In genomic region chr19:39409886-39410619, GRCh38 we compare ENCODE assay signal across 8 cellular contexts. TPM values are rescaled to one million over a fixed set of nuclear protein-coding genes. Genes with fewer than 3 reads are reported as not detected.
DNase-seq lines count a peak whose midpoint lies in the region; ATAC-seq and TF ChIP-seq lines count a peak whose summit lies in the region.

No MANE protein-coding gene starts in this region.

- peaks cover 18% of the 10 kb centered on the region for H3K36me3 ChIP-seq in BLaER1
- no peaks in the 10 kb centered on the region for H3K36me3 ChIP-seq in GM23338 (ENCODE audit: insufficient read depth)
- H3K36me3 ChIP-seq in osteoblast (ENCODE audit: insufficient read depth, low read length), result peaks cover 13% of the 10 kb centered on the region

- H3K4me2 ChIP-seq in BLaER1 (peak overlapping the region; percentile 100), GM23338 (peak overlapping the region; percentile 91), osteoblast (ENCODE audit: insufficient read depth, low read length) (peak overlapping the region; percentile 96)

- H3K4me1 Mint-ChIP-seq in GM23338, result peaks cover 55% of the 10 kb centered on the region
- H3K4me1 Mint-ChIP-seq in activated naive CD4-positive, alpha-beta T cell treated with anti-CD3 and anti-CD28 coated beads for 36 hours (ENCODE audit: low read depth), result peaks cover 46% of the 10 kb centered on the region

- peak overlapping the region; percentile 96 for H3K27ac Mint-ChIP-seq in GM23338
- peak overlapping the region; percentile 85 for H3K27ac Mint-ChIP-seq in activated naive CD4-positive, alpha-beta T cell treated with anti-CD3 and anti-CD28 coated beads for 36 hours

- H2AFZ ChIP-seq in GM23338, result no peak overlapping the region
- no peak overlapping the region for H2AFZ ChIP-seq in osteoblast (ENCODE audit: low read length)

- peaks cover 36% of the 10 kb centered on the region for H3F3A ChIP-seq in GM23338 (replicated peaks; ENCODE audit: low read depth)

- H3K9me2 ChIP-seq in GM23338 (ENCODE audit: insufficient read depth), result no peaks in the 10 kb centered on the region

- H3K9me3 ChIP-seq in BLaER1 (no peaks in the 10 kb centered on the region), osteoblast (ENCODE audit: low read depth, low read length) (no peaks in the 10 kb centered on the region)

- H3K9ac ChIP-seq in BLaER1, result peak overlapping the region; percentile 93

- DNase-seq in GM23338 (ENCODE audit: low spot score) (peak; percentile 62), RKO (ENCODE audit: low spot score) (peak; percentile 61), glomerular visceral epithelial cell (ENCODE audit: extremely low spot score) (peak; percentile 41), osteoblast (ENCODE audit: insufficient read length, low spot score, missing footprints) (peak; percentile 95)
- DNase-seq in activated naive CD4-positive, alpha-beta T cell treated with anti-CD3 and anti-CD28 coated beads for 36 hours, result peak; percentile 73

- H3K4me1 ChIP-seq in BLaER1, result peaks cover 60% of the 10 kb centered on the region
- peaks cover 54% of the 10 kb centered on the region for H3K4me1 ChIP-seq in GM23338 (ENCODE audit: insufficient read depth)
- H3K4me1 ChIP-seq in osteoblast (ENCODE audit: insufficient read depth, low read length), result peaks cover 35% of the 10 kb centered on the region

- peaks cover 4% of the 10 kb centered on the region; the same call in 2 of the 3 replicates for H3K9me3 Mint-ChIP-seq in GM23338
- H3K9me3 Mint-ChIP-seq in activated naive CD4-positive, alpha-beta T cell treated with anti-CD3 and anti-CD28 coated beads for 36 hours, result no peaks in the 10 kb centered on the region

- H3K27ac ChIP-seq in BLaER1 (peak overlapping the region; percentile 94), GM23338 (ENCODE audit: low read depth) (peak overlapping the region; percentile 93), osteoblast (ENCODE audit: low read depth, low read length) (peak overlapping the region; percentile 84)

- CTCF ChIA-PET in activated naive CD4-positive, alpha-beta T cell treated with anti-CD3 and anti-CD28 coated beads for 36 hours (lab: Charles Lee), result interaction anchor here (3.7 kb wide), 1 partner anchor 12 kb away, joined by 26 read pairs; no protein-coding TSS in a partner anchor

- no peak for TF ChIP-seq CTCF in GM23338 (conservative IDR thresholded peaks at IDR 0.05; ENCODE audit: low read depth in 2 of 2)
- no peak for TF ChIP-seq CTCF in osteoblast (IDR thresholded peaks at IDR 0.05; ENCODE audit: extremely low read depth, low read depth, low read length)

- H3K27me3 ChIP-seq in BLaER1 (no peaks in the 10 kb centered on the region), GM23338 (ENCODE audit: insufficient read depth) (no peaks in the 10 kb centered on the region), osteoblast (ENCODE audit: insufficient read depth, low read length) (no peaks in the 10 kb centered on the region)

- peaks cover 38% of the 10 kb centered on the region for H3K79me2 ChIP-seq in GM23338 (replicated peaks; ENCODE audit: insufficient read depth)
- H3K79me2 ChIP-seq in osteoblast (ENCODE audit: insufficient read depth, low read length), result peaks cover 48% of the 10 kb centered on the region

- H3K27me3 Mint-ChIP-seq in GM23338 (ENCODE audit: insufficient read depth, low read depth, poor library complexity), result peaks cover 46% of the 10 kb centered on the region
- peaks cover 2% of the 10 kb centered on the region for H3K27me3 Mint-ChIP-seq in activated naive CD4-positive, alpha-beta T cell treated with anti-CD3 and anti-CD28 coated beads for 36 hours (ENCODE audit: low read depth)

- intact Hi-C loops in activated naive CD4-positive, alpha-beta T cell treated with anti-CD3 and anti-CD28 coated beads for 36 hours (cut with micrococcal nuclease), result loop anchor here (10.0 kb wide), 1 partner anchor 1205 kb away; no protein-coding TSS in a partner anchor

- peak overlapping the region; percentile 94 for H3K4me3 Mint-ChIP-seq in GM23338
- H3K4me3 Mint-ChIP-seq in activated naive CD4-positive, alpha-beta T cell treated with anti-CD3 and anti-CD28 coated beads for 36 hours, result peak overlapping the region; percentile 82

- H3K36me3 Mint-ChIP-seq in GM23338 (ENCODE audit: low read depth), result peaks cover 25% of the 10 kb centered on the region; the same call in 2 of the 3 replicates
- peaks cover 29% of the 10 kb centered on the region for H3K36me3 Mint-ChIP-seq in activated naive CD4-positive, alpha-beta T cell treated with anti-CD3 and anti-CD28 coated beads for 36 hours (ENCODE audit: low read depth)

- ATAC-seq in GM23338 (peak; percentile 0), HG02938 (IDR thresholded peaks at IDR 0.05; ENCODE audit: unreplicated experiment) (no peak), GM21528 (IDR thresholded peaks at IDR 0.05; ENCODE audit: low FRiP score, unreplicated experiment) (no peak)

- H4K20me1 ChIP-seq in BLaER1 (peaks cover 41% of the 10 kb centered on the region), GM23338 (replicated peaks; ENCODE audit: insufficient read depth) (peaks cover 10% of the 10 kb centered on the region; the same call in 1 of the 2 replicates), osteoblast (ENCODE audit: insufficient read depth, low read length) (peaks cover 41% of the 10 kb centered on the region)

- H3K4me3 ChIP-seq in BLaER1 (peak overlapping the region; percentile 89), GM23338 (peak overlapping the region; percentile 99), osteoblast (ENCODE audit: insufficient read depth, low read length) (peak overlapping the region; percentile 83)

TF ChIP-seq in GM23338, 12 proteins besides CTCF, POLR2A, EP300 and RAD21:
- peak; percentile 25; the same call in 1 of the 2 replicates for TF ChIP-seq CREB1 (CRISPR knock-in tag; IDR thresholded peaks at IDR 0.05; ENCODE audit: low read depth)
- TF ChIP-seq EZH2phosphoT487 (IDR thresholded peaks at IDR 0.05; ENCODE audit: unreplicated experiment), result no peak
- TF ChIP-seq EZH2 (IDR thresholded peaks at IDR 0.05; ENCODE audit: low read depth, unreplicated experiment), result no peak
- no peak for TF ChIP-seq ZNF114 (CRISPR knock-in tag; IDR thresholded peaks at IDR 0.05)

RNA-seq across cellular contexts. Expression of gene PLEKHG2, which starts 2.4 kb away (rescaled TPM):
- 35.2 and 41.3 TPM in 2 replicates for total RNA-seq in GM23338 (2014; rRNA removed; shearing (Covaris generic))
- polyA plus RNA-seq in GM23338 (2016; fragmentation: Nextera tagmentation; extraction: Ambion mirVana), result 15.5 and 16.2 TPM in 2 replicates
- total RNA-seq in activated naive CD4-positive, alpha-beta T cell treated with anti-CD3 and anti-CD28 coated beads for 36 hours, result 10 to 100 TPM; 27.3 to 34.6 TPM
- 21.4 and 21.5 TPM in 2 replicates for total RNA-seq in osteoblast

RNA-seq across cellular contexts. Expression of gene ZFP36, which starts 3.4 kb away (rescaled TPM):
- total RNA-seq in GM23338 (2014; rRNA removed; shearing (Covaris generic)), result 9.5 and 10.6 TPM in 2 replicates
- polyA plus RNA-seq in GM23338 (2016; fragmentation: Nextera tagmentation; extraction: Ambion mirVana), result 27.5 and 27.7 TPM in 2 replicates
- 100 to 1,000 TPM; 113 to 116 TPM for total RNA-seq in activated naive CD4-positive, alpha-beta T cell treated with anti-CD3 and anti-CD28 coated beads for 36 hours
- 6.2 and 6.5 TPM in 2 replicates for total RNA-seq in osteoblast

RNA-seq across cellular contexts. Expression of gene MED29, which starts 18.9 kb away (rescaled TPM):
- 62.0 and 63.0 TPM in 2 replicates for total RNA-seq in GM23338 (2014; rRNA removed; shearing (Covaris generic))
- 26.1 and 27.5 TPM in 2 replicates for polyA plus RNA-seq in GM23338 (2016; fragmentation: Nextera tagmentation; extraction: Ambion mirVana)
- 10 to 100 TPM; 18.0 to 18.5 TPM for total RNA-seq in activated naive CD4-positive, alpha-beta T cell treated with anti-CD3 and anti-CD28 coated beads for 36 hours
- total RNA-seq in osteoblast, result 19.9 and 23.0 TPM in 2 replicates

RNA-seq across cellular contexts. Expression of gene PAF1, which starts 19.1 kb away (rescaled TPM):
- 24.6 and 47.3 TPM in 2 replicates for total RNA-seq in GM23338 (2014; rRNA removed; shearing (Covaris generic))
- 21.3 and 22.1 TPM in 2 replicates for polyA plus RNA-seq in GM23338 (2016; fragmentation: Nextera tagmentation; extraction: Ambion mirVana)
- 10 to 100 TPM; 31.9 to 34.9 TPM for total RNA-seq in activated naive CD4-positive, alpha-beta T cell treated with anti-CD3 and anti-CD28 coated beads for 36 hours
- 29.3 and 29.8 TPM in 2 replicates for total RNA-seq in osteoblast

RNA-seq across cellular contexts. Expression of gene RPS16, which starts 25.7 kb away (rescaled TPM):
- 106 and 207 TPM in 2 replicates for total RNA-seq in GM23338 (2014; rRNA removed; shearing (Covaris generic))
- polyA plus RNA-seq in GM23338 (2016; fragmentation: Nextera tagmentation; extraction: Ambion mirVana), result 1,901 and 2,135 TPM in 2 replicates
- total RNA-seq in activated naive CD4-positive, alpha-beta T cell treated with anti-CD3 and anti-CD28 coated beads for 36 hours, result 1,000 to 10,000 TPM; 4,195 to 4,327 TPM
- 44.9 and 56.0 TPM in 2 replicates for total RNA-seq in osteoblast

Comparison
In these comparisons a context has a peak if more than half of its experiments do, and no peak if none do; other contexts are left out.
1. DNase-seq: peak in every context shown above with its lines; median percentile 95 in osteoblast; 73 in activated naive CD4-positive, alpha-beta T cell treated with anti-CD3 and anti-CD28 coated beads for 36 hours; 62 in GM23338; 61 in RKO; 41 in glomerular visceral epithelial cell.